8 cellular contexts compared by ENCODE assay signal in the genomic region with DNA sequence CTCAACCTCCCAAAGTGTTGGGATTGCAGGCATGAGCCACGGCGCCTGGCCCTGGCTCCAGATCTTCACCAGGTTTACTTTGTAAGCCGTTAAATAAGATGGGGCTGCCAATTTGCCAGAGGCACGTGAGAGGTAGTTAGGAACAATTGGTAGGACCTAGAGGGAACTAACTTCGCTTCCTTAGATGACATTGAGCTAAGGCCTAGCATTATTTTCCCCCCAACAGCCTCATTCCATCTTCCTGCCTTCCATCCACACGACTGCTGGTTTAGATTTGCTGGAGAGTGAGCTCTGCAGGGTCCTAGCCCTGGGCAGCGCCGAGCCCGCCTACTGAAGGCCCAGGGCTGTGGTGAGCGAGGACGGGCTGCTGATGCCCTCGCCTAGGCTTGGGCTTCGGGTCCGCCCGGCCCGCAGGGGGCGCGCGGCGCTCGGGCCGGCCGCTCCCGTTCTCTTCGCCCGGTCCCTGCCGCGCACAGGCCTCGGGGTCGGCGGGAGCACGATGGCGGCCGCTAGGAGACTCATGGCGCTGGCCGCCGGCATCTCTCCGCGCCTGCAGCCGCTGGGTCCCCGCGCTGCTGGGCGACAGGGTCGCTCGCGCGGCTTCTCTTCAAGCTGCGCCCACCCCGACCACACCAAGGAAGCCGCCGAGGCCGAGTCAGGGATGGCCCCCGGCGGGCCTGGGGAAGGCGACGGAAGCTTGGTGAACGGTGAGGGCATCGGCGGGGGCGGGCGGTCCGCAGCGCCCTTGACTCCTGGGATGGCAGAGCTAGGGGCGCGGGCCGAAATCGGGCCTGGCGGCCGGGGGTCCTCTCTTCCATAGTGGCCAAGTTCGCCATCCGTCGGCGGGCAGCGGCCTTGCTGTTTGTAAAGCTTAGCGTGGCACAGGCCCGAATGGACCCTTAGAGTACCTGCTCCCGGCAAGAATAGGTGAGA. TPM values are rescaled to one million over a fixed set of nuclear protein-coding genes. Genes with fewer than 3 reads are reported as not detected.
DNase-seq lines count a peak whose midpoint lies in the region; TF ChIP-seq lines count a peak whose summit lies in the region.

No MANE protein-coding gene starts in this region.

- H3K36me3 ChIP-seq in right atrium auricular region = peaks cover 39% of the 10 kb centered on the region
- H3K36me3 ChIP-seq in vagina = peaks cover 0 to 31% of the 10 kb centered on the region in 2 donors

- H3K4me1 ChIP-seq in right atrium auricular region (peaks cover 0 to 23% of the 10 kb centered on the region in 2 donors), vagina (peaks cover 27% of the 10 kb centered on the region)

- H3K9me3 ChIP-seq in right atrium auricular region (no peaks in the 10 kb centered on the region), vagina (no peaks in the 10 kb centered on the region)

- H3K27me3 ChIP-seq in right atrium auricular region = no peaks in the 10 kb centered on the region
- no peaks in the 10 kb centered on the region for H3K27me3 ChIP-seq in vagina

- H3K4me3 ChIP-seq in right atrium auricular region (peak overlapping the region; percentile 81 to 96), vagina (peak overlapping the region; percentile 64 to 90)

- H3K27ac ChIP-seq in right atrium auricular region (peak overlapping the region; percentile 79 to 88), vagina (peak overlapping the region; percentile 89)

- H3K4me3 Mint-ChIP-seq in HFFc6 = peak overlapping the region; percentile 96

- H3K4me1 Mint-ChIP-seq in HFFc6 (ENCODE audit: low read depth) = peaks cover 26% of the 10 kb centered on the region

- H3K27ac Mint-ChIP-seq in HFFc6 = peak overlapping the region; percentile 80

- H3K36me3 Mint-ChIP-seq in HFFc6 (ENCODE audit: low read depth) = peaks cover 18% of the 10 kb centered on the region

- intact Hi-C loops in vagina (cut with DNase I) = loop anchor here (10.0 kb wide), 1 partner anchor 170 kb away; no protein-coding TSS in a partner anchor

- no peaks in the 10 kb centered on the region for H3K9me3 Mint-ChIP-seq in HFFc6

- TF ChIP-seq POLR2A in vagina (IDR thresholded peaks at IDR 0.05) = no peak

- peak; percentile 69 for DNase-seq in HFFc6
- DNase-seq in NAMALWA (ENCODE audit: low spot score) = peak; percentile 73
- peak; percentile 66 for DNase-seq in T follicular helper cell (ENCODE audit: low read depth)
- peak; percentile 31 for DNase-seq in amniotic stem cell (lab: John Stamatoyannopoulos, UW)
- DNase-seq in right atrium auricular region (ENCODE audit: low spot score) = peak; percentile 68
- DNase-seq in putamen (ENCODE audit: low spot score) = peak; percentile 78
- no peak for DNase-seq in vagina (ENCODE audit: extremely low spot score in 2 of 2)

- H3K27me3 Mint-ChIP-seq in HFFc6 (ENCODE audit: insufficient read depth) = no peaks in the 10 kb centered on the region; the same call in 1 of the 2 replicates

- TF ChIP-seq CTCF in GM12873 (IDR thresholded peaks at IDR 0.05; ENCODE audit: insufficient read depth, low read depth, low read length, missing control alignments) = peak; percentile 87
- peak; percentile 91 for TF ChIP-seq CTCF in HFFc6 (IDR thresholded peaks at IDR 0.05)
- TF ChIP-seq CTCF in right atrium auricular region (IDR thresholded peaks at IDR 0.05) = peak; percentile 70 to 94
- TF ChIP-seq CTCF in vagina (IDR thresholded peaks at IDR 0.05) = peak; percentile 59 to 87 (median 74)

RNA-seq across cellular contexts. Expression of a gene that starts 21.9 kb away (rescaled TPM):
- 10 to 100 TPM; 54.1 to 64.0 (median 58.4) TPM for total RNA-seq in HFFc6 (2021; fragmentation: NEBNext Ultra II Directional; extraction: Animal tissue kit (Norgen Biotek cat#: 25700))
- total RNA-seq in right atrium auricular region = 10 to 100 TPM; 47.9 to 57.6 TPM
- total RNA-seq in vagina = 55.0 TPM

RNA-seq across cellular contexts. Expression of a gene that starts 43.1 kb away (rescaled TPM):
- total RNA-seq in HFFc6 (2021; fragmentation: NEBNext Ultra II Directional; extraction: Animal tissue kit (Norgen Biotek cat#: 25700)) = 10 to 100 TPM; 65.8 to 81.9 (median 69.2) TPM
- 10 to 100 TPM; 11.6 to 19.3 TPM for total RNA-seq in right atrium auricular region
- total RNA-seq in vagina = 39.0 TPM

Comparison
In these comparisons a context has a peak if more than half of its experiments do, and no peak if none do; other contexts are left out.
1. DNase-seq: peak in HFFc6 (single experiment), NAMALWA (single experiment), T follicular helper cell (single experiment), amniotic stem cell (single experiment), right atrium auricular region (single experiment) and putamen (single experiment); none in vagina (0 of 2).
2. Peak in every context shown above with its lines, with median percentiles within 50 percentile points of each other: CTCF ChIP-seq.